In the genomic region with DNA sequence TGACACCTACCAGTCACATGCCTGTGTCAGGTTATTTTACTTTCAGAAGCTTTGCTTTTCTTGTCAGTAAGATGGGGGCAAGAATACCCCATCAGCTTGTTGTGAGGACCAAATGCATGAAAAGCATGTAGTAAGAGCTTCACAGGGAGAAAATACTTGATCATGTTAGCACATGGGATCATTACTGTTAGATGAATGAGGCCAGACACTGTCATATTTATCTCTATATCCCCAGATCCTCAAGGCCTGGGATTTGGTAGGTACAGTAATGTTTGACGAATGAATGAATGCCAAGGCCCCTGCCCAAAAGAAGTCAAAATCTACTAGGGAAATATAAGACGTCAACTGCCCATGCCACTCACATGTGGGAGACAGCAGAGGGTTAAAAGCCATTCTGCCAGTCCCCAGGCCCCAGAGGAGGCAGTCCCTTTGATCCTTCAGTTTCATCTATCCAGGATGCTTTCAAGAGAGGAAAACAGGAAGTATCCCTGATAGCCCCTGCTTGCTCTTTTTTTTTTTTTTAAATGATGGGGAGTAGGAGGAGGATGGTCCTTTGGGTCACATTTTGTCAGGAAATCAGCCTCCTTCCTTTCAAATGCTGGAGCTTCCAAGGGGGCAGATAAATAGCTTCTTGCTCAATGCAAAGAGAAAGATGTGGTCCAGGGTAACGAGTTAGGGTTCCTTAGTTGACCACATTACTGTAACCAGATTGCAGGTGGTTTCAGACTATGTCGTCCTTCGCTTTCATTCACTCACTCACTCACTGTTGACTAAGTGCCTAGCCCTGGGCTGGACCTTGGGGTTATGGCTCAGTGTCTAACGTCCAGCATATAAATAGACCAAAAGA, we compare ENCODE assay signal across 8 cellular contexts.
DNase-seq lines count a peak whose midpoint lies in the region; ATAC-seq, FAIRE-seq and TF ChIP-seq lines count a peak whose summit lies in the region.

No MANE protein-coding gene starts in this region.

- peak; percentile 2; the same call in 1 of the 2 replicates for TF ChIP-seq EP300 in K562 (IDR thresholded peaks at IDR 0.05; ENCODE audit: low read length)

- peaks cover 11% of the 10 kb centered on the region for H3K27me3 Mint-ChIP-seq in neural progenitor cell (ENCODE audit: insufficient read depth, low read depth)

- in situ Hi-C loops in K562 (cut with MboI) = no loop called here

- H3K4me3 Mint-ChIP-seq in neural progenitor cell = no peak overlapping the region

- POLR2A ChIA-PET in K562 (lab: Yijun Ruan, JAX) = interaction anchor here (0.6 to 0.9 kb wide), 2 partner anchors 29 to 37 kb away, joined by 3 read pairs; no protein-coding TSS in a partner anchor

- TF ChIP-seq POLR2A in K562 (conservative IDR thresholded peaks at IDR 0.05) = no peak

- H3F3A ChIP-seq in neural progenitor cell (ENCODE audit: low read depth) = peaks cover 44% of the 10 kb centered on the region

- no peak overlapping the region for H3K9ac ChIP-seq in K562 (ENCODE audit: insufficient read depth in 1 of 2, low read depth in 2 of 2, low read length in 2 of 2)
- no peak overlapping the region for H3K9ac ChIP-seq in neural progenitor cell

- FAIRE-seq in K562 (lab: Jason Lieb, UNC) = no peak

- H3K9me3 ChIP-seq in K562 (replicated peaks; ENCODE audit: control insufficient read depth, insufficient read depth, low read depth, low read length) (no peaks in the 10 kb centered on the region), neural progenitor cell (ENCODE audit: low read depth) (no peaks in the 10 kb centered on the region)

- H3K9me1 ChIP-seq in K562 (ENCODE audit: control insufficient read depth, insufficient read depth, low read length) = no peaks in the 10 kb centered on the region

- H3K36me3 ChIP-seq in K562 (ENCODE audit: control insufficient read depth, insufficient read depth, low read length) (no peaks in the 10 kb centered on the region), neural progenitor cell (no peaks in the 10 kb centered on the region)

- H3K4me1 ChIP-seq in K562 (replicated peaks in 1 of 2; ENCODE audit: control insufficient read depth in 2 of 2, insufficient read depth in 2 of 2, low read length in 2 of 2) = peaks cover 61 to 69% of the 10 kb centered on the region in 2 experiments
- H3K4me1 ChIP-seq in neural progenitor cell = peaks cover 39% of the 10 kb centered on the region

- H3K27ac ChIP-seq in K562 (ENCODE audit: extremely low read depth, low read depth, low read length) = no peak overlapping the region; the same call in 2 of the 3 replicates
- H3K27ac ChIP-seq in neural progenitor cell = no peak overlapping the region

- H3K4me3 ChIP-seq in Jurkat, Clone E6-1 (ENCODE audit: low read length) = no peak overlapping the region
- H3K4me3 ChIP-seq in K562 = no peak overlapping the region
- no peak overlapping the region for H3K4me3 ChIP-seq in neural progenitor cell

- CTCF ChIA-PET in K562 (lab: Yijun Ruan, JAX; ENCODE audit: low intra/inter-chr PET ratio) = interaction anchor here (0.7 kb wide), 1 partner anchor 67 kb away, joined by 3 read pairs; no protein-coding TSS in a partner anchor

- WGBS in K562 (ENCODE audit: insufficient coverage, low coverage, missing lambda C conversion rate) = 55% methylated on average over 6 of the region's 6 CpGs

- no peak overlapping the region for H3K4me2 ChIP-seq in K562 (ENCODE audit: insufficient read depth, low read length)
- no peak overlapping the region for H3K4me2 ChIP-seq in neural progenitor cell

- intact Hi-C loops in K562 (cut with micrococcal nuclease) = loop anchor here (5.0 kb wide), 1 partner anchor 67 kb away; a partner anchor contains a TSS

- H3K4me1 Mint-ChIP-seq in neural progenitor cell = peaks cover 57% of the 10 kb centered on the region

- DNase-seq in DMS53 (lab: John Stamatoyannopoulos, UW) (peak; percentile 67), K562 (ENCODE audit: extremely low read depth in 1 of 4, low spot score in 3 of 4) (peak in 1 of 4 experiments; percentile 17), neural progenitor cell (ENCODE audit: low spot score) (no peak), NCI-H1092 (lab: John Stamatoyannopoulos, UW) (no peak), NCI-H1105 treated with DMSO at 0.1 percent for 48 hours (lab: John Stamatoyannopoulos, UW) (no peak), NCI-H1048 (lab: John Stamatoyannopoulos, UW) (no peak)
- DNase-seq in Jurkat, Clone E6-1 (ENCODE audit: low read depth, low spot score) = peak; percentile 11
- DNase-seq in stimulated activated CD8-positive, alpha-beta memory T cell treated with anti-CD3 and anti-CD28 coated beads, Interleukin-4, amount 100 ng/mL, for 48 hours = no peak

- no peak for TF ChIP-seq RAD21 in K562 (CRISPR knock-in tag; conservative IDR thresholded peaks at IDR 0.05 in 1 of 2, IDR thresholded peaks at IDR 0.05 in 1 of 2)

- H3K79me2 ChIP-seq in K562 (ENCODE audit: control insufficient read depth, insufficient read depth, low read length) (no peaks in the 10 kb centered on the region), neural progenitor cell (ENCODE audit: low read depth) (no peaks in the 10 kb centered on the region)

- H3K9me3 Mint-ChIP-seq in neural progenitor cell = no peaks in the 10 kb centered on the region

- ATAC-seq in K562 = no peak

- no TSS peak for BruUV-seq in K562 (replicated peaks; lab: Mats Ljungman, UMichigan)

- H2AFZ ChIP-seq in K562 (ENCODE audit: low read depth, low read length) = peak overlapping the region; percentile 40; the same call in 1 of the 2 replicates
- no peak overlapping the region for H2AFZ ChIP-seq in neural progenitor cell (replicated peaks)

- H4K20me1 ChIP-seq in K562 (replicated peaks; ENCODE audit: control insufficient read depth, insufficient read depth, low read length) (no peaks in the 10 kb centered on the region), neural progenitor cell (ENCODE audit: low read depth) (peaks cover 3% of the 10 kb centered on the region)

- TF ChIP-seq CTCF in K562 (IDR thresholded peaks at IDR 0.05 in 2 of 3, conservative IDR thresholded peaks at IDR 0.05 in 1 of 3; ENCODE audit: insufficient read depth in 2 of 3, low read depth in 1 of 3, low read length in 3 of 3) (no peak), neural progenitor cell (IDR thresholded peaks at IDR 0.05) (no peak)

- no peaks in the 10 kb centered on the region for H3K36me3 Mint-ChIP-seq in neural progenitor cell

- peak overlapping the region; percentile 81 for H3K27ac Mint-ChIP-seq in neural progenitor cell

- H3K27me3 ChIP-seq in K562 (ENCODE audit: control insufficient read depth in 2 of 2, insufficient read depth in 2 of 2, low read length in 2 of 2) (no peaks in the 10 kb centered on the region), neural progenitor cell (no peaks in the 10 kb centered on the region)

TF ChIP-seq in K562, 482 proteins besides CTCF, POLR2A, EP300 and RAD21 (continues in another document):
- TF ChIP-seq, protein P1, sequence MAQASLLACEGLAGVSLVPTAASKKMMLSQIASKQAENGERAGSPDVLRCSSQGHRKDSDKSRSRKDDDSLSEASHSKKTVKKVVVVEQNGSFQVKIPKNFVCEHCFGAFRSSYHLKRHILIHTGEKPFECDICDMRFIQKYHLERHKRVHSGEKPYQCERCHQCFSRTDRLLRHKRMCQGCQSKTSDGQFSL (CRISPR knock-in tag; IDR thresholded peaks at IDR 0.05) = no peak
- TF ChIP-seq, protein P1 (tag; IDR thresholded peaks at IDR 0.05) = no peak
- TF ChIP-seq, protein P2, sequence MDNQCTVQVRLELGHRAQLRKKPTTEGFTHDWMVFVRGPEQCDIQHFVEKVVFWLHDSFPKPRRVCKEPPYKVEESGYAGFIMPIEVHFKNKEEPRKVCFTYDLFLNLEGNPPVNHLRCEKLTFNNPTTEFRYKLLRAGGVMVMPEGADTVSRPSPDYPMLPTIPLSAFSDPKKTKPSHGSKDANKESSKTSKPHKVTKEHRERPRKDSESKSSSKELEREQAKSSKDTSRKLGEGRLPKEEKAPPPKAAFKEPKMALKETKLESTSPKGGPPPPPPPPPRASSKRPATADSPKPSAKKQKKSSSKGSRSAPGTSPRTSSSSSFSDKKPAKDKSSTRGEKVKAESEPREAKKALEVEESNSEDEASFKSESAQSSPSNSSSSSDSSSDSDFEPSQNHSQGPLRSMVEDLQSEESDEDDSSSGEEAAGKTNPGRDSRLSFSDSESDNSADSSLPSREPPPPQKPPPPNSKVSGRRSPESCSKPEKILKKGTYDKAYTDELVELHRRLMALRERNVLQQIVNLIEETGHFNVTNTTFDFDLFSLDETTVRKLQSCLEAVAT (IDR thresholded peaks at IDR 0.05) = no peak
- TF ChIP-seq ZNF184 (CRISPR knock-in tag; IDR thresholded peaks at IDR 0.05) = no peak
- no peak for TF ChIP-seq KLF6 (CRISPR knock-in tag; IDR thresholded peaks at IDR 0.05; ENCODE audit: borderline replicate concordance)
- no peak for TF ChIP-seq NCOA1 (IDR thresholded peaks at IDR 0.05; ENCODE audit: low read depth)
- no peak for TF ChIP-seq CEBPB (tag; IDR thresholded peaks at IDR 0.05)
- no peak for TF ChIP-seq POLR2AphosphoS2 (IDR thresholded peaks at IDR 0.05; ENCODE audit: low read length)
- no peak for TF ChIP-seq ZNF217 (CRISPR knock-in tag; IDR thresholded peaks at IDR 0.05)
- no peak for TF ChIP-seq ZNF76 (CRISPR knock-in tag; IDR thresholded peaks at IDR 0.05; ENCODE audit: borderline replicate concordance)
- no peak for TF ChIP-seq ZNF146 (CRISPR knock-in tag; IDR thresholded peaks at IDR 0.05; ENCODE audit: unreplicated experiment)
- no peak for TF ChIP-seq HNRNPLL (IDR thresholded peaks at IDR 0.05; ENCODE audit: low read depth, low read length, poor library complexity, severe bottlenecking)
- TF ChIP-seq, protein P3, sequence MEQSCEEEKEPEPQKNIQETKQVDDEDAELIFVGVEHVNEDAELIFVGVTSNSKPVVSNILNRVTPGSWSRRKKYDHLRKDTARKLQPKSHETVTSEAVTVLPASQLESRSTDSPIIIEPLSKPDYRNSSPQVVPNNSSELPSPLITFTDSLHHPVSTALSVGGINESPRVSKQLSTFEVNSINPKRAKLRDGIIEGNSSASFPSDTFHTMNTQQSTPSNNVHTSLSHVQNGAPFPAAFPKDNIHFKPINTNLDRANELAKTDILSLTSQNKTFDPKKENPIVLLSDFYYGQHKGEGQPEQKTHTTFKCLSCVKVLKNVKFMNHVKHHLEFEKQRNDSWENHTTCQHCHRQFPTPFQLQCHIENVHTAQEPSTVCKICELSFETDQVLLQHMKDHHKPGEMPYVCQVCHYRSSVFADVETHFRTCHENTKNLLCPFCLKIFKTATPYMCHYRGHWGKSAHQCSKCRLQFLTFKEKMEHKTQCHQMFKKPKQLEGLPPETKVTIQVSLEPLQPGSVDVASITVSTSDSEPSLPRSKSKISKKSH (CRISPR knock-in tag; IDR thresholded peaks at IDR 0.05) = no peak
- no peak for TF ChIP-seq FOXP1 (CRISPR knock-in tag; IDR thresholded peaks at IDR 0.05)
- TF ChIP-seq CBX8 (IDR thresholded peaks at IDR 0.05; ENCODE audit: borderline replicate concordance, extremely low read depth, low read depth, low read length, poor library complexity, severe bottlenecking) = no peak
- TF ChIP-seq NFRKB (IDR thresholded peaks at IDR 0.05; ENCODE audit: low read depth) = 0 out of 2 replicates have a peak, but pooled peaks have one; percentile 15

Comparison
In these comparisons a context has a peak if more than half of its experiments do, and no peak if none do; other contexts are left out.
1. DNase-seq: peak in DMS53 (single experiment) and Jurkat, Clone E6-1 (single experiment); none in neural progenitor cell (single experiment), NCI-H1092 (single experiment), NCI-H1105 treated with DMSO at 0.1 percent for 48 hours (single experiment), stimulated activated CD8-positive, alpha-beta memory T cell treated with anti-CD3 and anti-CD28 coated beads, Interleukin-4, amount 100 ng/mL, for 48 hours (single experiment) and NCI-H1048 (single experiment).